Comparison of ENCODE assay signal across 23 cellular contexts in the genomic region with DNA sequence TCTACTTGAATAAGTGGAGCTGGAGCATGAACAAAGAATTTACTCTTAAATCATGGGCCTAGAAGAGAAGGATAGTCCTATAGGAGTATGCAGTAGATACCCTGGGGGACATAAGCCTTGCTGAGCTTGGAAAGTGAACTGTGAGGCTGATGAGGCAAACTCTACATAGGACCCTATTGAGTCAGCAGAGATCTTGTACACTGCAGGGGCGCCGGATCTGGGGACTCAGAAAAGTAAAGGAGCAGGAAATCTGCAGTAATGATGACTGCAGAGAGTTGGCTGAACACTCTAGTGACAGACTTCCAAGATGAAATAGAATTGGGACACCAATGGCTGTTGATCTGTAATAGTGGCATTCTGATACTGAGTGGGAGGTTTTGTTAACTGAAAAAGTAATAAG.
DNase-seq lines count a peak whose midpoint lies in the region; ATAC-seq and TF ChIP-seq lines count a peak whose summit lies in the region.
"Had no signal": no experiment of that assay in that cellular context is flagged by ENCODE, and none has a peak within 500 bp of the region (broad histone marks: within the 10 kb centered on the region; RNA-seq: fewer than 3 reads in every experiment).

No MANE protein-coding gene starts in this region.

- H4K5ac ChIP-seq in mesendoderm (ENCODE audit: low read length) = no peak overlapping the region

- no peaks in the 10 kb centered on the region; the same call in 1 of the 2 replicates for H4K20me1 ChIP-seq in GM23338 (replicated peaks; ENCODE audit: insufficient read depth)
- H4K20me1 ChIP-seq: BLaER1 treated with 17β-estradiol and CSF1 and Interleukin-3, amounts not matched to agents 10 nM and 100 nM had no signal

- peak overlapping the region; percentile 12; the same call in 1 of the 2 replicates for H3K27ac ChIP-seq in GM23338 (ENCODE audit: low read depth)
- H3K27ac ChIP-seq in HUES48 (ENCODE audit: low read depth, low read length) = peak overlapping the region; percentile 4
- no peak overlapping the region for H3K27ac ChIP-seq in mesendoderm (ENCODE audit: low read depth, low read length)
- no peak overlapping the region for H3K27ac ChIP-seq in spleen
- H3K27ac ChIP-seq: BLaER1 treated with 17β-estradiol and CSF1 and Interleukin-3, amounts not matched to agents 10 nM and 100 nM; C4-2B had no signal

- H2AFZ ChIP-seq in GM23338 = no peak overlapping the region

- H2AK5ac ChIP-seq in mesendoderm (ENCODE audit: low read length) = no peak overlapping the region

- TF ChIP-seq CTCF in GM23338 (conservative IDR thresholded peaks at IDR 0.05; ENCODE audit: low read depth in 2 of 2) (no peak), spleen (IDR thresholded peaks at IDR 0.05 in 8 of 11, conservative IDR thresholded peaks at IDR 0.05 in 3 of 11) (no peak)

- H2BK15ac ChIP-seq in mesendoderm (replicated peaks; ENCODE audit: low read depth) = no peak overlapping the region

- H3F3A ChIP-seq in GM23338 (replicated peaks; ENCODE audit: low read depth) = no peaks in the 10 kb centered on the region

- H3K27me3 Mint-ChIP-seq in GM23338 (ENCODE audit: insufficient read depth, low read depth, poor library complexity) = no peaks in the 10 kb centered on the region
- H3K27me3 Mint-ChIP-seq: B cell; CD4-positive, alpha-beta T cell had no signal

- H2BK5ac ChIP-seq in mesendoderm (ENCODE audit: low read length) = no peak overlapping the region

- no peak overlapping the region for H3K27ac Mint-ChIP-seq in GM23338
- H3K27ac Mint-ChIP-seq: B cell; CD4-positive, alpha-beta T cell; CD8-positive, alpha-beta T cell had no signal

- intact Hi-C loops in spleen (cut with DNase I; ENCODE audit: low total_unique reads) = no loop called here

- no peak overlapping the region for H2BK120ac ChIP-seq in mesendoderm (ENCODE audit: low read depth, low read length)

- no peaks in the 10 kb centered on the region for H3K27me3 ChIP-seq in GM23338 (ENCODE audit: insufficient read depth)
- H3K27me3 ChIP-seq in HUES48 (ENCODE audit: control insufficient read depth, insufficient read depth, low read length) = no peaks in the 10 kb centered on the region
- H3K27me3 ChIP-seq in mesendoderm (ENCODE audit: insufficient read depth, low read length, poor library complexity) = no peaks in the 10 kb centered on the region
- H3K27me3 ChIP-seq in spleen (replicated peaks in 1 of 7) = no peaks in the 10 kb centered on the region
- H3K27me3 ChIP-seq: BLaER1 treated with 17β-estradiol and CSF1 and Interleukin-3, amounts not matched to agents 10 nM and 100 nM had no signal

- H3K4me2 ChIP-seq in GM23338 (no peak overlapping the region), mesendoderm (ENCODE audit: low read length) (no peak overlapping the region)
- H3K4me2 ChIP-seq: BLaER1 treated with 17β-estradiol and CSF1 and Interleukin-3, amounts not matched to agents 10 nM and 100 nM had no signal

- H3K56ac ChIP-seq in mesendoderm (ENCODE audit: low read length) = no peak overlapping the region

- no peak overlapping the region for H3K4me3 Mint-ChIP-seq in GM23338
- H3K4me3 Mint-ChIP-seq: B cell; CD4-positive, alpha-beta T cell; CD8-positive, alpha-beta T cell had no signal

- WGBS in mesendoderm (ENCODE audit: extremely low coverage, insufficient coverage, low lambda C conversion rate) = no CpG with 5 or more reads among the region's 2 CpGs
- WGBS in spleen, 5 donors = 71 to 95% (median 83%) methylated on average over 2 of the region's 2 CpGs

- H3K79me2 ChIP-seq in GM23338 (replicated peaks; ENCODE audit: insufficient read depth) = peaks cover 40% of the 10 kb centered on the region
- H3K79me2 ChIP-seq in mesendoderm (ENCODE audit: control insufficient read depth, insufficient read depth, low read length) = no peaks in the 10 kb centered on the region

- H3K4me3 ChIP-seq in GM23338 = no peak overlapping the region
- no peak overlapping the region for H3K4me3 ChIP-seq in HUES48 (ENCODE audit: low read depth, low read length)
- H3K4me3 ChIP-seq in mesendoderm (ENCODE audit: low read length) = no peak overlapping the region
- H3K4me3 ChIP-seq in spleen = no peak overlapping the region
- H3K4me3 ChIP-seq: BLaER1 treated with 17β-estradiol and CSF1 and Interleukin-3, amounts not matched to agents 10 nM and 100 nM had no signal

- H3K23ac ChIP-seq in mesendoderm (ENCODE audit: low read length) = no peak overlapping the region

- H3K79me1 ChIP-seq in mesendoderm (ENCODE audit: low read length) = no peaks in the 10 kb centered on the region

- no peak for TF ChIP-seq POLR2A in spleen (IDR thresholded peaks at IDR 0.05)

- H3K9ac ChIP-seq in HUES48 (ENCODE audit: low read depth, low read length) (no peak overlapping the region), mesendoderm (ENCODE audit: low read length) (no peak overlapping the region)
- H3K9ac ChIP-seq: BLaER1 treated with 17β-estradiol and CSF1 and Interleukin-3, amounts not matched to agents 10 nM and 100 nM had no signal

- no peak for ATAC-seq in GM23338
- ATAC-seq: CD8-positive, alpha-beta T cell had no signal

- no peak overlapping the region for H4K8ac ChIP-seq in mesendoderm (ENCODE audit: low read depth, low read length)

- peaks cover 11% of the 10 kb centered on the region for H3K4me1 Mint-ChIP-seq in GM23338
- H3K4me1 Mint-ChIP-seq: B cell had no signal

- H3K9me3 ChIP-seq in HUES48 (ENCODE audit: control insufficient read depth, insufficient read depth, low read length) (no peaks in the 10 kb centered on the region), spleen (peaks cover 0 to 5% (median 0%) of the 10 kb centered on the region in 8 donors)
- H3K9me3 ChIP-seq: BLaER1 treated with 17β-estradiol and CSF1 and Interleukin-3, amounts not matched to agents 10 nM and 100 nM had no signal

- H3K36me3 Mint-ChIP-seq in GM23338 (ENCODE audit: low read depth) = peaks cover 6% of the 10 kb centered on the region; the same call in 1 of the 3 replicates
- H3K36me3 Mint-ChIP-seq: CD8-positive, alpha-beta T cell had no signal

- H3K4ac ChIP-seq in mesendoderm (ENCODE audit: low read depth, low read length) = peak overlapping the region; percentile 42

- H3K9me3 Mint-ChIP-seq in GM23338 = no peaks in the 10 kb centered on the region; the same call in 2 of the 3 replicates
- H3K9me3 Mint-ChIP-seq: CD8-positive, alpha-beta T cell had no signal

- H3K4me1 ChIP-seq in GM23338 (ENCODE audit: insufficient read depth) (peaks cover 7% of the 10 kb centered on the region), HUES48 (ENCODE audit: control insufficient read depth, insufficient read depth, low read length) (peaks cover 12% of the 10 kb centered on the region), mesendoderm (ENCODE audit: control insufficient read depth, low read depth, low read length) (no peaks in the 10 kb centered on the region), spleen (no peaks in the 10 kb centered on the region)

- DNase-seq in GM23338 (ENCODE audit: low spot score) (no peak), mesendoderm (no peak), superior temporal gyrus (ENCODE audit: extremely low spot score) (peak; percentile 29), T-helper 9 cell (no peak), spleen (no peak), germinal center (ENCODE audit: low spot score) (no peak), COLO668 (lab: John Stamatoyannopoulos, UW; ENCODE audit: unreplicated experiment) (no peak)
- DNase-seq: 8988T; ACHN; CD4-positive, alpha-beta T cell; CD8-positive, alpha-beta T cell; COR-L47; DMS 273 treated with DMSO at 0.1 percent for 48 hours; DMS153; DMS53; DMS79; DND-41; EL; GF-D8 had no signal

- H3K18ac ChIP-seq in mesendoderm (ENCODE audit: low read length) = no peak overlapping the region

- no peaks in the 10 kb centered on the region for H3K9me2 ChIP-seq in GM23338 (ENCODE audit: insufficient read depth)

- H3K36me3 ChIP-seq in GM23338 (ENCODE audit: insufficient read depth) = no peaks in the 10 kb centered on the region
- no peaks in the 10 kb centered on the region for H3K36me3 ChIP-seq in HUES48 (ENCODE audit: control insufficient read depth, insufficient read depth, low read length)
- no peaks in the 10 kb centered on the region for H3K36me3 ChIP-seq in mesendoderm (ENCODE audit: control insufficient read depth, insufficient read depth, low read length)
- no peaks in the 10 kb centered on the region for H3K36me3 ChIP-seq in spleen
- H3K36me3 ChIP-seq: BLaER1 treated with 17β-estradiol and CSF1 and Interleukin-3, amounts not matched to agents 10 nM and 100 nM had no signal

TF ChIP-seq in GM23338, 12 proteins besides CTCF, POLR2A, EP300 and RAD21:
- TF ChIP-seq, protein P1, sequence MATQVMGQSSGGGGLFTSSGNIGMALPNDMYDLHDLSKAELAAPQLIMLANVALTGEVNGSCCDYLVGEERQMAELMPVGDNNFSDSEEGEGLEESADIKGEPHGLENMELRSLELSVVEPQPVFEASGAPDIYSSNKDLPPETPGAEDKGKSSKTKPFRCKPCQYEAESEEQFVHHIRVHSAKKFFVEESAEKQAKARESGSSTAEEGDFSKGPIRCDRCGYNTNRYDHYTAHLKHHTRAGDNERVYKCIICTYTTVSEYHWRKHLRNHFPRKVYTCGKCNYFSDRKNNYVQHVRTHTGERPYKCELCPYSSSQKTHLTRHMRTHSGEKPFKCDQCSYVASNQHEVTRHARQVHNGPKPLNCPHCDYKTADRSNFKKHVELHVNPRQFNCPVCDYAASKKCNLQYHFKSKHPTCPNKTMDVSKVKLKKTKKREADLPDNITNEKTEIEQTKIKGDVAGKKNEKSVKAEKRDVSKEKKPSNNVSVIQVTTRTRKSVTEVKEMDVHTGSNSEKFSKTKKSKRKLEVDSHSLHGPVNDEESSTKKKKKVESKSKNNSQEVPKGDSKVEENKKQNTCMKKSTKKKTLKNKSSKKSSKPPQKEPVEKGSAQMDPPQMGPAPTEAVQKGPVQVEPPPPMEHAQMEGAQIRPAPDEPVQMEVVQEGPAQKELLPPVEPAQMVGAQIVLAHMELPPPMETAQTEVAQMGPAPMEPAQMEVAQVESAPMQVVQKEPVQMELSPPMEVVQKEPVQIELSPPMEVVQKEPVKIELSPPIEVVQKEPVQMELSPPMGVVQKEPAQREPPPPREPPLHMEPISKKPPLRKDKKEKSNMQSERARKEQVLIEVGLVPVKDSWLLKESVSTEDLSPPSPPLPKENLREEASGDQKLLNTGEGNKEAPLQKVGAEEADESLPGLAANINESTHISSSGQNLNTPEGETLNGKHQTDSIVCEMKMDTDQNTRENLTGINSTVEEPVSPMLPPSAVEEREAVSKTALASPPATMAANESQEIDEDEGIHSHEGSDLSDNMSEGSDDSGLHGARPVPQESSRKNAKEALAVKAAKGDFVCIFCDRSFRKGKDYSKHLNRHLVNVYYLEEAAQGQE (IDR thresholded peaks at IDR 0.05; ENCODE audit: unreplicated experiment) = no peak
- TF ChIP-seq ZNF114 (CRISPR knock-in tag; IDR thresholded peaks at IDR 0.05) = no peak
- no peak for TF ChIP-seq NANOG (IDR thresholded peaks at IDR 0.05; ENCODE audit: borderline replicate concordance)

Comparison
In these comparisons a context has a peak if more than half of its experiments do, and no peak if none do; other contexts are left out.
1. H3K27ac ChIP-seq: peak in GM23338 (single experiment) and HUES48 (single experiment); none in mesendoderm (single experiment) and spleen (0 of 8).